ENCODE assay signal across 1 cellular context in genomic region chr5:139385061-139385889, GRCh38.
TF ChIP-seq lines count a peak whose summit lies in the region.

No MANE protein-coding gene starts in this region.

TF ChIP-seq in K562, 482 proteins besides CTCF, POLR2A, EP300 and RAD21 (continued from another document):
- no peak for TF ChIP-seq TSHZ1 (CRISPR knock-in tag; IDR thresholded peaks at IDR 0.05)
- no peak for TF ChIP-seq BCLAF1 (IDR thresholded peaks at IDR 0.05; ENCODE audit: borderline replicate concordance in 1 of 2, control insufficient read depth in 1 of 2, low read depth in 2 of 2, low read length in 1 of 2)
- no peak for TF ChIP-seq PHTF2 (CRISPR knock-in tag; IDR thresholded peaks at IDR 0.05)
- TF ChIP-seq BRCA1 (IDR thresholded peaks at IDR 0.05), result no peak
- TF ChIP-seq BRCA1 (CRISPR knock-in tag; IDR thresholded peaks at IDR 0.05), result no peak
TF ChIP-seq in K562: peak in this region for 63.
